In genomic region chr12:11732023-11732422, GRCh38 we compare ENCODE assay signal across 12 cellular contexts.
DNase-seq lines count a peak whose midpoint lies in the region; ATAC-seq and TF ChIP-seq lines count a peak whose summit lies in the region.
"Had no signal": no experiment of that assay in that cellular context is flagged by ENCODE, and none has a peak within 500 bp of the region (broad histone marks: within the 10 kb centered on the region; RNA-seq: fewer than 3 reads in every experiment).

No MANE protein-coding gene starts in this region.

- no peaks in the 10 kb centered on the region for H3K9me3 ChIP-seq in neutrophil
- H3K9me3 ChIP-seq: prostate gland had no signal

- no peak for TF ChIP-seq CTCF in Calu3 (IDR thresholded peaks at IDR 0.05; ENCODE audit: unreplicated experiment)
- no peak for TF ChIP-seq CTCF in HFFc6 (IDR thresholded peaks at IDR 0.05)
- no peak for TF ChIP-seq CTCF in neutrophil (IDR thresholded peaks at IDR 0.05)

- POLR2A ChIA-PET in activated naive CD8-positive, alpha-beta T cell treated with anti-CD3 and anti-CD28 coated beads, Interleukin-2, amount 10 ng/mL, durations not matched to agents 7 days and 5 days (lab: Charles Lee) = interaction anchor here (0.8 kb wide), 1 partner anchor 83 kb away, joined by 3 read pairs; the partner anchor contains the start of gene ETV6

- no peak for DNase-seq in Calu3
- DNase-seq in HFFc6 = no peak
- DNase-seq in activated naive CD8-positive, alpha-beta T cell treated with anti-CD3 and anti-CD28 coated beads, Interleukin-2, amount 10 ng/mL, durations not matched to agents 7 days and 5 days = no peak
- DNase-seq in NCI-H510A treated with DMSO at 0.1 percent for 48 hours (lab: John Stamatoyannopoulos, UW) = no peak
- DNase-seq: activated CD8-positive, alpha-beta memory T cell treated with anti-CD3 and anti-CD28 coated beads, Interleukin-2, amount 50 U/mL, for 4 hours; endodermal cell; MV-4-11 had no signal

- peak overlapping the region; percentile 98 for H3K27ac Mint-ChIP-seq in Calu3 (ENCODE audit: unreplicated experiment)
- H3K27ac Mint-ChIP-seq in HFFc6 = peak overlapping the region; percentile 75
- H3K27ac Mint-ChIP-seq in activated naive CD8-positive, alpha-beta T cell treated with anti-CD3 and anti-CD28 coated beads, Interleukin-2, amount 10 ng/mL, durations not matched to agents 7 days and 5 days = peak overlapping the region; percentile 44
- H3K27ac Mint-ChIP-seq: endodermal cell had no signal

- intact Hi-C loops in Calu3 (cut with micrococcal nuclease; ENCODE audit: unreplicated experiment) = loop anchor here (5.0 kb wide), 1 partner anchor 150 kb away; no protein-coding TSS in a partner anchor

- H3K9me3 Mint-ChIP-seq in Calu3 (ENCODE audit: low read depth, unreplicated experiment) (no peaks in the 10 kb centered on the region), HFFc6 (no peaks in the 10 kb centered on the region)
- no peaks in the 10 kb centered on the region for H3K9me3 Mint-ChIP-seq in activated naive CD8-positive, alpha-beta T cell treated with anti-CD3 and anti-CD28 coated beads, Interleukin-2, amount 10 ng/mL, durations not matched to agents 7 days and 5 days
- H3K9me3 Mint-ChIP-seq: endodermal cell had no signal

- no peaks in the 10 kb centered on the region for H3K27me3 Mint-ChIP-seq in Calu3 (ENCODE audit: unreplicated experiment)
- H3K27me3 Mint-ChIP-seq in HFFc6 (ENCODE audit: insufficient read depth) = no peaks in the 10 kb centered on the region
- no peaks in the 10 kb centered on the region for H3K27me3 Mint-ChIP-seq in activated naive CD8-positive, alpha-beta T cell treated with anti-CD3 and anti-CD28 coated beads, Interleukin-2, amount 10 ng/mL, durations not matched to agents 7 days and 5 days

- H3K4me3 Mint-ChIP-seq in Calu3 (ENCODE audit: low read depth, unreplicated experiment) (peak overlapping the region; percentile 58), HFFc6 (no peak overlapping the region)
- peak overlapping the region; percentile 49 for H3K4me3 Mint-ChIP-seq in activated naive CD8-positive, alpha-beta T cell treated with anti-CD3 and anti-CD28 coated beads, Interleukin-2, amount 10 ng/mL, durations not matched to agents 7 days and 5 days
- H3K4me3 Mint-ChIP-seq: endodermal cell had no signal

- H3K4me1 ChIP-seq in neutrophil (ENCODE audit: control insufficient read depth in 1 of 2, insufficient read depth in 1 of 2, low read depth in 1 of 2, low read length in 1 of 2) = peaks cover 44 to 61% of the 10 kb centered on the region in 2 experiments
- H3K4me1 ChIP-seq: prostate gland had no signal

- H3K4me3 ChIP-seq in neutrophil (ENCODE audit: low read depth in 1 of 2, low read length in 1 of 2) = no peak overlapping the region
- H3K4me3 ChIP-seq: prostate gland had no signal

- CTCF ChIA-PET in Calu3 (lab: Charles Lee) = interaction anchor here (1.0 kb wide), 2 partner anchors 12 to 64 kb away, joined by 3 to 4 read pairs; no protein-coding TSS in a partner anchor

- H3K4me1 Mint-ChIP-seq in Calu3 (ENCODE audit: low read depth, unreplicated experiment) (peaks cover 61% of the 10 kb centered on the region), HFFc6 (ENCODE audit: low read depth) (peaks cover 40% of the 10 kb centered on the region)
- peaks cover 38% of the 10 kb centered on the region for H3K4me1 Mint-ChIP-seq in activated naive CD8-positive, alpha-beta T cell treated with anti-CD3 and anti-CD28 coated beads, Interleukin-2, amount 10 ng/mL, durations not matched to agents 7 days and 5 days

- peak overlapping the region; percentile 79 for H3K27ac ChIP-seq in neutrophil

- H3K36me3 ChIP-seq in neutrophil = no peaks in the 10 kb centered on the region
- H3K36me3 ChIP-seq: prostate gland had no signal

- ATAC-seq in activated naive CD8-positive, alpha-beta T cell treated with anti-CD3 and anti-CD28 coated beads, Interleukin-2, amount 10 ng/mL, durations not matched to agents 7 days and 5 days (ENCODE audit: low read depth) = no peak
- ATAC-seq in GM21825 (IDR thresholded peaks at IDR 0.05; ENCODE audit: unreplicated experiment) = no peak
- no peak for ATAC-seq in GM21786 (IDR thresholded peaks at IDR 0.05; ENCODE audit: unreplicated experiment)
- ATAC-seq in HG02610 (IDR thresholded peaks at IDR 0.05; ENCODE audit: unreplicated experiment) = no peak

- no TSS peak for BruUV-seq in Calu3 (replicated peaks; lab: Mats Ljungman, UMichigan)

- H3K36me3 Mint-ChIP-seq in Calu3 (ENCODE audit: insufficient read depth, unreplicated experiment) = peaks cover 45% of the 10 kb centered on the region
- H3K36me3 Mint-ChIP-seq in HFFc6 (ENCODE audit: low read depth) = peaks cover 14% of the 10 kb centered on the region; the same call in 1 of the 2 replicates
- peaks cover 12% of the 10 kb centered on the region for H3K36me3 Mint-ChIP-seq in activated naive CD8-positive, alpha-beta T cell treated with anti-CD3 and anti-CD28 coated beads, Interleukin-2, amount 10 ng/mL, durations not matched to agents 7 days and 5 days

- no peaks in the 10 kb centered on the region for H3K27me3 ChIP-seq in neutrophil

Comparison
In these comparisons a context has a peak if more than half of its experiments do, and no peak if none do; other contexts are left out.
1. H3K27ac Mint-ChIP-seq: peak in every context shown above with its lines; median percentile 98 in Calu3; 75 in HFFc6; 44 in activated naive CD8-positive, alpha-beta T cell treated with anti-CD3 and anti-CD28 coated beads, Interleukin-2, amount 10 ng/mL, durations not matched to agents 7 days and 5 days.